In genomic region chr6:6728169-6728941, GRCh38 we compare ENCODE assay signal across 16 cellular contexts.
"Had no signal": no experiment of that assay in that cellular context is flagged by ENCODE, and none has a peak within 500 bp of the region (broad histone marks: within the 10 kb centered on the region; RNA-seq: fewer than 3 reads in every experiment).

No MANE protein-coding gene starts in this region.

- H3K27ac Mint-ChIP-seq: activated CD8-positive, alpha-beta memory T cell treated with anti-CD3 and anti-CD28 coated beads, Interleukin-2, amount 10 ng/mL, durations not matched to agents 7 days and 5 days; activated naive CD4-positive, alpha-beta T cell treated with anti-CD3 and anti-CD28 coated beads, Interleukin-2, amount 10 ng/mL, durations not matched to agents 7 days and 5 days; activated T-cell treated with anti-CD3 and anti-CD28 coated beads, Interleukin-2, amount 50 U/mL, for 24 hours; stimulated activated memory B cell treated with anti-CD40 and anti-IgM and Interleukin-4, amounts not matched to agents 10 μg/mL and 1 μg/mL and 100 μg/mL, for 72 hours had no signal

- ATAC-seq: activated CD8-positive, alpha-beta memory T cell treated with anti-CD3 and anti-CD28 coated beads, Interleukin-2, amount 10 ng/mL, durations not matched to agents 7 days and 5 days; left cardiac atrium; lower lobe of right lung; stimulated activated memory B cell treated with anti-CD40 and anti-IgM and Interleukin-4, amounts not matched to agents 10 μg/mL and 1 μg/mL and 100 μg/mL, for 72 hours had no signal

- H3K9me3 Mint-ChIP-seq: activated naive CD4-positive, alpha-beta T cell treated with anti-CD3 and anti-CD28 coated beads, Interleukin-2, amount 10 ng/mL, durations not matched to agents 7 days and 5 days; activated T-cell treated with anti-CD3 and anti-CD28 coated beads, Interleukin-2, amount 50 U/mL, for 24 hours; naive B cell; stimulated activated memory B cell treated with anti-CD40 and anti-IgM and Interleukin-4, amounts not matched to agents 10 μg/mL and 1 μg/mL and 100 μg/mL, for 72 hours had no signal

- H3K4me3 Mint-ChIP-seq: activated CD8-positive, alpha-beta memory T cell treated with anti-CD3 and anti-CD28 coated beads, Interleukin-2, amount 10 ng/mL, durations not matched to agents 7 days and 5 days; activated naive CD4-positive, alpha-beta T cell treated with anti-CD3 and anti-CD28 coated beads, Interleukin-2, amount 10 ng/mL, durations not matched to agents 7 days and 5 days; activated T-cell treated with anti-CD3 and anti-CD28 coated beads, Interleukin-2, amount 50 U/mL, for 24 hours; naive B cell; stimulated activated memory B cell treated with anti-CD40 and anti-IgM and Interleukin-4, amounts not matched to agents 10 μg/mL and 1 μg/mL and 100 μg/mL, for 72 hours had no signal

- H3K36me3 Mint-ChIP-seq: activated CD8-positive, alpha-beta memory T cell treated with anti-CD3 and anti-CD28 coated beads, Interleukin-2, amount 10 ng/mL, durations not matched to agents 7 days and 5 days; activated naive CD4-positive, alpha-beta T cell treated with anti-CD3 and anti-CD28 coated beads, Interleukin-2, amount 10 ng/mL, durations not matched to agents 7 days and 5 days; stimulated activated memory B cell treated with anti-CD40 and anti-IgM and Interleukin-4, amounts not matched to agents 10 μg/mL and 1 μg/mL and 100 μg/mL, for 72 hours had no signal

- DNase-seq: activated CD4-positive, alpha-beta T cell treated with anti-CD3 and anti-CD28 coated beads, Interleukin-2, amount 50 U/mL, for 48 hours; activated CD4-positive, CD25-positive, alpha-beta regulatory T cell treated with anti-CD3 and anti-CD28 coated beads, Interleukin-2, amount 50 U/mL, for 72 hours; activated CD8-positive, alpha-beta memory T cell treated with anti-CD3 and anti-CD28 coated beads, Interleukin-2, amount 10 ng/mL, durations not matched to agents 7 days and 5 days; activated naive CD4-positive, alpha-beta T cell treated with anti-CD3 and anti-CD28 coated beads, Interleukin-2, amount 10 ng/mL, durations not matched to agents 7 days and 5 days; activated T-cell treated with anti-CD3 and anti-CD28 coated beads, Interleukin-2, amount 50 U/mL, for 24 hours; cerebellar nuclear complex; effector memory CD4-positive, alpha-beta T cell; head of caudate nucleus; left cardiac atrium; lower lobe of right lung; naive B cell; stimulated activated CD4-positive, alpha-beta T cell treated with anti-CD3 and anti-CD28 coated beads, Interleukin-12 subunit alpha, Interleukin-12 subunit beta, amount 100 ng/mL, for 4 hours; stimulated activated CD4-positive, alpha-beta T cell treated with anti-CD3 and anti-CD28 coated beads, Interleukin-2, amount 100 ng/mL, for 48 hours; T-helper 9 cell; tibial artery had no signal
